ENCODE assay signal across 1 cellular context in genomic region chr10:11177926-11178453, GRCh38.
TF ChIP-seq lines count a peak whose summit lies in the region.

No MANE protein-coding gene starts in this region.

TF ChIP-seq in SK-N-SH treated with all-trans-retinoic acid at 6 μM for 48 hours, 23 proteins besides CTCF, POLR2A, EP300 and RAD21 (continued from another document):
- TF ChIP-seq TSHZ2 (CRISPR knock-in tag; IDR thresholded peaks at IDR 0.05) (no peak), OSR1 (CRISPR knock-in tag; IDR thresholded peaks at IDR 0.05) (no peak), BACH2 (CRISPR knock-in tag; IDR thresholded peaks at IDR 0.05; ENCODE audit: borderline replicate concordance) (no peak), ISL1 (CRISPR knock-in tag; IDR thresholded peaks at IDR 0.05) (no peak), ZNF565 (CRISPR knock-in tag; conservative IDR thresholded peaks at IDR 0.05; ENCODE audit: low read depth) (no peak), ESRRG (CRISPR knock-in tag; IDR thresholded peaks at IDR 0.05) (no peak), CREB5 (CRISPR knock-in tag; IDR thresholded peaks at IDR 0.05; ENCODE audit: low read depth) (no peak)
- TF ChIP-seq, protein P1, sequence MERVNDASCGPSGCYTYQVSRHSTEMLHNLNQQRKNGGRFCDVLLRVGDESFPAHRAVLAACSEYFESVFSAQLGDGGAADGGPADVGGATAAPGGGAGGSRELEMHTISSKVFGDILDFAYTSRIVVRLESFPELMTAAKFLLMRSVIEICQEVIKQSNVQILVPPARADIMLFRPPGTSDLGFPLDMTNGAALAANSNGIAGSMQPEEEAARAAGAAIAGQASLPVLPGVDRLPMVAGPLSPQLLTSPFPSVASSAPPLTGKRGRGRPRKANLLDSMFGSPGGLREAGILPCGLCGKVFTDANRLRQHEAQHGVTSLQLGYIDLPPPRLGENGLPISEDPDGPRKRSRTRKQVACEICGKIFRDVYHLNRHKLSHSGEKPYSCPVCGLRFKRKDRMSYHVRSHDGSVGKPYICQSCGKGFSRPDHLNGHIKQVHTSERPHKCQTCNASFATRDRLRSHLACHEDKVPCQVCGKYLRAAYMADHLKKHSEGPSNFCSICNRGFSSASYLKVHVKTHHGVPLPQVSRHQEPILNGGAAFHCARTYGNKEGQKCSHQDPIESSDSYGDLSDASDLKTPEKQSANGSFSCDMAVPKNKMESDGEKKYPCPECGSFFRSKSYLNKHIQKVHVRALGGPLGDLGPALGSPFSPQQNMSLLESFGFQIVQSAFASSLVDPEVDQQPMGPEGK (CRISPR knock-in tag; IDR thresholded peaks at IDR 0.05; ENCODE audit: borderline replicate concordance): no peak
TF ChIP-seq in SK-N-SH treated with all-trans-retinoic acid at 6 μM for 48 hours: peak in this region for 0.
